1 cellular context compared by ENCODE assay signal in the genomic region with DNA sequence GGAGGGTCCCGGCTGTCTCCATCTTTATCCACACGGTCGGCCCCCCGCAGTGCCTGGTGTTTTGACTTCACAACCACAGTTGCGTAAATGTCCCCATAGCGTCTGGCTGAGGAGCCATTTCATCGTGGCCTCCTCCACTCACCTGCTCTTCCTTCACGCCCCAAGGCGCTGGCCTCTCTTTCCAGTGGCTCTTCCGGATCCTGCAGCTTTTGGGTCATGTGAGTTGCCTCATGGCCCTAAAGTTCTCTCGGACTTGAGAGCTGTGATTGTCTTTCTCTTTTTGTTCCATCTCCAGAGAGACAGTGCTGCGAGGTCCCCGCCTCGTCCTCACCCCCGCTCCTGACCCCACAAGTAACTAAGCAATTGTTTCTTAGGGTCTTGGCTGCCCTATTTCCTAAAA.
A peak's percentile ranks its signal among the peaks of the same experiment; 100 is the strongest.
TF ChIP-seq lines count a peak whose summit lies in the region.

No MANE protein-coding gene starts in this region.

TF ChIP-seq in K562, 482 proteins besides CTCF, POLR2A, EP300 and RAD21:
- no peak for TF ChIP-seq GTF2F1 (IDR thresholded peaks at IDR 0.05; ENCODE audit: low read depth, low read length)
- TF ChIP-seq, protein P1, sequence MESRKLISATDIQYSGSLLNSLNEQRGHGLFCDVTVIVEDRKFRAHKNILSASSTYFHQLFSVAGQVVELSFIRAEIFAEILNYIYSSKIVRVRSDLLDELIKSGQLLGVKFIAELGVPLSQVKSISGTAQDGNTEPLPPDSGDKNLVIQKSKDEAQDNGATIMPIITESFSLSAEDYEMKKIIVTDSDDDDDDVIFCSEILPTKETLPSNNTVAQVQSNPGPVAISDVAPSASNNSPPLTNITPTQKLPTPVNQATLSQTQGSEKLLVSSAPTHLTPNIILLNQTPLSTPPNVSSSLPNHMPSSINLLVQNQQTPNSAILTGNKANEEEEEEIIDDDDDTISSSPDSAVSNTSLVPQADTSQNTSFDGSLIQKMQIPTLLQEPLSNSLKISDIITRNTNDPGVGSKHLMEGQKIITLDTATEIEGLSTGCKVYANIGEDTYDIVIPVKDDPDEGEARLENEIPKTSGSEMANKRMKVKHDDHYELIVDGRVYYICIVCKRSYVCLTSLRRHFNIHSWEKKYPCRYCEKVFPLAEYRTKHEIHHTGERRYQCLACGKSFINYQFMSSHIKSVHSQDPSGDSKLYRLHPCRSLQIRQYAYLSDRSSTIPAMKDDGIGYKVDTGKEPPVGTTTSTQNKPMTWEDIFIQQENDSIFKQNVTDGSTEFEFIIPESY (CRISPR knock-in tag; IDR thresholded peaks at IDR 0.05) = peak; percentile 39; the same call in 1 of the 2 replicates
TF ChIP-seq in K562: peak in this region for 1.
